Comparison of ENCODE assay signal across 20 cellular contexts in genomic region chrX:80120335-80120734, GRCh38.
"Had no signal": no experiment of that assay in that cellular context is flagged by ENCODE, and none has a peak within 500 bp of the region (broad histone marks: within the 10 kb centered on the region; RNA-seq: fewer than 3 reads in every experiment).

No MANE protein-coding gene starts in this region.

- ATAC-seq: foreskin keratinocyte; gastroesophageal sphincter; heart left ventricle; left lung; left ventricle myocardium superior; lower lobe of right lung; naive thymus-derived CD4-positive, alpha-beta T cell had no signal

- H3K27ac ChIP-seq: coronary artery, dorsolateral prefrontal cortex, esophagus muscularis mucosa, foreskin keratinocyte, gastroesophageal sphincter, heart left ventricle, hepatocyte, left lung, lower lobe of right lung had no signal

- H3K9me3 ChIP-seq: esophagus muscularis mucosa, gastroesophageal sphincter, heart left ventricle, left lung, lower lobe of right lung had no signal

- DNase-seq: dermis blood vessel endothelial cell; dorsolateral prefrontal cortex; effector CD4-positive, alpha-beta T cell; effector memory CD4-positive, alpha-beta T cell; foreskin keratinocyte; heart left ventricle; hypothalamus; immature natural killer cell; islet precursor cell; kidney; kidney glomerular epithelial cell; left lung; left ventricle myocardium superior; lower lobe of right lung; mesenchymal stem cell; naive thymus-derived CD4-positive, alpha-beta T cell had no signal

- H3K36me3 ChIP-seq: esophagus muscularis mucosa, gastroesophageal sphincter, heart left ventricle, left lung, lower lobe of right lung had no signal

- H3K4me1 ChIP-seq: esophagus muscularis mucosa, foreskin keratinocyte, gastroesophageal sphincter, heart left ventricle, left lung, lower lobe of right lung had no signal

- H3K27me3 ChIP-seq: esophagus muscularis mucosa, foreskin keratinocyte, gastroesophageal sphincter, heart left ventricle, hepatocyte, left lung had no signal

- H3K4me3 ChIP-seq: coronary artery, dorsolateral prefrontal cortex, esophagus muscularis mucosa, gastroesophageal sphincter, heart left ventricle, hepatocyte, left lung, lower lobe of right lung had no signal
